ENCODE assay signal across 29 cellular contexts in the genomic region with DNA sequence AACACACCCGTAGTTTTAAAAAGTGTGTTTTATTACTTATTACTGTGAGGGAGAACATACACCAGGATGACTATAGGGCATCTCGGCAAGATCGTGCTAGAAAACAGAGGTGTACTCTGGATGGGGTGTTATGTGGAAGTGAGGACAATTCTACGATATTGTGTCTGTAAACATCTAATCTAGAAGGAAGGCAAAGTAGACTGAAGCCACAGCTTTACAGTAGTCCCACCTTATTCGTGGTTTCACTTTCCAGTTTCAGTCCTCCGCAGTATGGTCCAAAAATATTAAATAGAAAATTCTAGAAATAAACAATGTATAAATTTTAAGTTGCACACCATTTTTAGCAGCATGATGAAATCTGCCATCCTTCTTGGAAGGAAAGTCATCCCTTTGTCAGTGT.
"Had no signal": no experiment of that assay in that cellular context is flagged by ENCODE, and none has a peak within 500 bp of the region (broad histone marks: within the 10 kb centered on the region; RNA-seq: fewer than 3 reads in every experiment).

No MANE protein-coding gene starts in this region.

- H3K4me3 ChIP-seq: coronary artery, dorsolateral prefrontal cortex, esophagus muscularis mucosa, esophagus squamous epithelium, gastrocnemius medialis, gastroesophageal sphincter, heart left ventricle, heart right ventricle, hepatocyte had no signal

- H2AFZ ChIP-seq: hepatocyte had no signal

- H3K9me3 ChIP-seq: esophagus muscularis mucosa, esophagus squamous epithelium, gastrocnemius medialis, gastroesophageal sphincter, heart left ventricle had no signal

- H3K36me3 ChIP-seq: esophagus muscularis mucosa, esophagus squamous epithelium, gastrocnemius medialis, gastroesophageal sphincter, heart left ventricle, heart right ventricle had no signal

- H3K27me3 Mint-ChIP-seq: dendritic cell treated with granulocyte-macrophage colony-stimulating factor and Interleukin-4, amounts not matched to agents 40 ng/mL and 50 ng/mL, for 4 days; effector memory CD8-positive, alpha-beta T cell had no signal

- H3K4me1 ChIP-seq: esophagus muscularis mucosa, esophagus squamous epithelium, foreskin keratinocyte, gastrocnemius medialis, gastroesophageal sphincter, heart left ventricle, heart right ventricle had no signal

- H3K4me2 ChIP-seq: hepatocyte had no signal

- FAIRE-seq: endometrium, endothelial cell of umbilical vein, frontal cortex had no signal

- H3K4me1 Mint-ChIP-seq: endodermal cell had no signal

- ATAC-seq: effector memory CD8-positive, alpha-beta T cell; esophagus mucosa; foreskin keratinocyte; gastrocnemius medialis; gastroesophageal sphincter; heart left ventricle; heart right ventricle had no signal

- H3K27me3 ChIP-seq: dorsolateral prefrontal cortex, esophagus muscularis mucosa, esophagus squamous epithelium, foreskin keratinocyte, gastrocnemius medialis, gastroesophageal sphincter, heart left ventricle, heart right ventricle, hepatocyte had no signal

- H3K27ac Mint-ChIP-seq: dendritic cell treated with granulocyte-macrophage colony-stimulating factor and Interleukin-4, amounts not matched to agents 40 ng/mL and 50 ng/mL, for 4 days; effector memory CD8-positive, alpha-beta T cell; endodermal cell had no signal

- H3K79me2 ChIP-seq: hepatocyte had no signal

- H3K27ac ChIP-seq: coronary artery, dorsolateral prefrontal cortex, epithelial cell of prostate, esophagus muscularis mucosa, esophagus squamous epithelium, foreskin keratinocyte, gastrocnemius medialis, gastroesophageal sphincter, heart left ventricle, heart right ventricle, hepatocyte had no signal

- DNase-seq: cortex of kidney; dermis blood vessel endothelial cell; dorsolateral prefrontal cortex; effector CD4-positive, alpha-beta T cell; effector CD8-positive, alpha-beta T cell; effector memory CD4-positive, alpha-beta T cell; effector memory CD8-positive, alpha-beta T cell; endodermal cell; erythroblast; esophagus squamous epithelium; foreskin fibroblast; foreskin keratinocyte; foreskin melanocyte; gastrocnemius medialis; glutamatergic neuron; head of caudate nucleus; heart left ventricle; heart right ventricle; hippocampal formation had no signal

- H3K9me3 Mint-ChIP-seq: endodermal cell had no signal

- H3K4me3 Mint-ChIP-seq: dendritic cell treated with granulocyte-macrophage colony-stimulating factor and Interleukin-4, amounts not matched to agents 40 ng/mL and 50 ng/mL, for 4 days; effector memory CD8-positive, alpha-beta T cell; endodermal cell had no signal
